Comparison of ENCODE assay signal across 14 cellular contexts in the genomic region with DNA sequence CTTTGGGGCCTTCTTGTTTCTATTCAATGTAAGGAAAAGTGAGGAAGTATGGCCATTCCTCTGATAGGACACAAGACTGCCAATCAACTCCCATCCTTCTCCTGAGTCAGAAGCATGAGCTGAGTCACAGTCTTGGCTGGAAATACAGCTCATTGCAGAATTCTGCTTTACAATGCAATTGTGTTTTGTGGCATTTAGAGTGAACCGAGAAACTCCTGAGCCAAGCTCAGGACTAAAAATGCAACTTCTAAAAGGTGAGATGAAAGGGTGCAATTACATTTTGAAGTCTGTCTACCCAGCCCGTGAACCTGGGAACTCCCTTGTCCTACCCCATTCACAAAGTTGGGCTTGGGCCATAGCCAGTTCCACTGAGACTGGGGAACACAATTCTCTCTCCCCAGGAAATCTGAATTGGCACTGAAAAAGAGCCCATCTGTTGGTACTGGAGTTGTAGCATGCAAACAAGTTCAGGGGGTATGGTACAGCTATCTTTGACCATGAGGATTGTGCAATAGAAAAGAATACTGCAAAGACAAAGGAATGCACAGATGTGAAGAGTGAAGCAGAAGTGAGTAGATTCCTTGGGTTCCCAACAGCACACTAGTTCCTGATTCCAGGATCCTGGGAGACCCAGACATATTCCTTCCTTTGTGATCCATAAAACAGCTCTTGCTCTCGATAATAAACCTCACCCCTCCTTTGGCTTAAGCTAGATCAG. TPM values are rescaled to one million over a fixed set of nuclear protein-coding genes. Genes with fewer than 3 reads are reported as not detected.
DNase-seq lines count a peak whose midpoint lies in the region; ATAC-seq, FAIRE-seq and TF ChIP-seq lines count a peak whose summit lies in the region.
"Had no signal": no experiment of that assay in that cellular context is flagged by ENCODE, and none has a peak within 500 bp of the region (broad histone marks: within the 10 kb centered on the region; RNA-seq: fewer than 3 reads in every experiment).

No MANE protein-coding gene starts in this region.

- peaks cover 40% of the 10 kb centered on the region for H3K4me1 ChIP-seq in left ventricle myocardium inferior
- H3K4me1 ChIP-seq: testis had no signal

- H3K4me3 ChIP-seq in left ventricle myocardium inferior: no peak overlapping the region
- no peak overlapping the region for H3K4me3 ChIP-seq in fibroblast of pulmonary artery (replicated peaks; ENCODE audit: low read depth, low read length)
- H3K4me3 ChIP-seq: testis had no signal

- intact Hi-C loops in left ventricle myocardium inferior (cut with micrococcal nuclease) (no loop called here), cardiac septum (cut with DNase I) (no loop called here)

- TF ChIP-seq CTCF in left ventricle myocardium inferior (IDR thresholded peaks at IDR 0.05; ENCODE audit: borderline replicate concordance) (no peak), fibroblast of pulmonary artery (IDR thresholded peaks at IDR 0.05; ENCODE audit: low read length, missing control alignments) (no peak)

- H3K27ac ChIP-seq in left ventricle myocardium inferior (replicated peaks): peak overlapping the region; percentile 76
- H3K27ac ChIP-seq: testis had no signal

- H3K9me3 ChIP-seq in left ventricle myocardium inferior (replicated peaks): no peaks in the 10 kb centered on the region
- H3K9me3 ChIP-seq: testis had no signal

- H3K27me3 ChIP-seq in left ventricle myocardium inferior (ENCODE audit: low read depth): no peaks in the 10 kb centered on the region
- H3K27me3 ChIP-seq: testis had no signal

- FAIRE-seq in urothelium cell line (lab: Jason Lieb, UNC): no peak
- FAIRE-seq: D721Med had no signal

- ATAC-seq in GM19397 (IDR thresholded peaks at IDR 0.05; ENCODE audit: unreplicated experiment): no peak

- peaks cover 18% of the 10 kb centered on the region for H3K36me3 ChIP-seq in left ventricle myocardium inferior

- DNase-seq in left ventricle myocardium inferior (no peak), cardiac septum (ENCODE audit: low spot score) (no peak), RKO (ENCODE audit: low spot score) (peak; percentile 72), fibroblast of pulmonary artery (ENCODE audit: low read depth) (peak; percentile 87), urothelium cell line (ENCODE audit: low spot score) (peak; percentile 24), SKM-1 treated with dmso at 0.1 percent for 144 hours (lab: John Stamatoyannopoulos, UW; ENCODE audit: unreplicated experiment) (no peak), OCI-M2 (lab: John Stamatoyannopoulos, UW; ENCODE audit: unreplicated experiment) (no peak)
- DNase-seq: cerebellar nuclear complex, H9, NCI-H187 treated with DMSO at 0.1 percent for 48 hours, SHP77, testis had no signal

RNA-seq across cellular contexts. Expression of gene CTAG2, which starts 43.1 kb away (rescaled TPM):
- total RNA-seq in left ventricle myocardium inferior (not detected), cardiac septum (not detected)
- total RNA-seq: H9 had no signal

RNA-seq across cellular contexts. Expression of gene GAB3, which starts 54.4 kb away (rescaled TPM):
- 14.8 TPM for total RNA-seq in left ventricle myocardium inferior
- total RNA-seq in cardiac septum: 17.7 TPM

Comparison
In these comparisons a context has a peak if more than half of its experiments do, and no peak if none do; other contexts are left out.
1. DNase-seq: peak in RKO (single experiment), fibroblast of pulmonary artery (single experiment) and urothelium cell line (single experiment); none in left ventricle myocardium inferior (single experiment), cardiac septum (single experiment), SKM-1 treated with dmso at 0.1 percent for 144 hours (single experiment) and OCI-M2 (single experiment).